ENCODE assay signal across 1 cellular context in the genomic region with DNA sequence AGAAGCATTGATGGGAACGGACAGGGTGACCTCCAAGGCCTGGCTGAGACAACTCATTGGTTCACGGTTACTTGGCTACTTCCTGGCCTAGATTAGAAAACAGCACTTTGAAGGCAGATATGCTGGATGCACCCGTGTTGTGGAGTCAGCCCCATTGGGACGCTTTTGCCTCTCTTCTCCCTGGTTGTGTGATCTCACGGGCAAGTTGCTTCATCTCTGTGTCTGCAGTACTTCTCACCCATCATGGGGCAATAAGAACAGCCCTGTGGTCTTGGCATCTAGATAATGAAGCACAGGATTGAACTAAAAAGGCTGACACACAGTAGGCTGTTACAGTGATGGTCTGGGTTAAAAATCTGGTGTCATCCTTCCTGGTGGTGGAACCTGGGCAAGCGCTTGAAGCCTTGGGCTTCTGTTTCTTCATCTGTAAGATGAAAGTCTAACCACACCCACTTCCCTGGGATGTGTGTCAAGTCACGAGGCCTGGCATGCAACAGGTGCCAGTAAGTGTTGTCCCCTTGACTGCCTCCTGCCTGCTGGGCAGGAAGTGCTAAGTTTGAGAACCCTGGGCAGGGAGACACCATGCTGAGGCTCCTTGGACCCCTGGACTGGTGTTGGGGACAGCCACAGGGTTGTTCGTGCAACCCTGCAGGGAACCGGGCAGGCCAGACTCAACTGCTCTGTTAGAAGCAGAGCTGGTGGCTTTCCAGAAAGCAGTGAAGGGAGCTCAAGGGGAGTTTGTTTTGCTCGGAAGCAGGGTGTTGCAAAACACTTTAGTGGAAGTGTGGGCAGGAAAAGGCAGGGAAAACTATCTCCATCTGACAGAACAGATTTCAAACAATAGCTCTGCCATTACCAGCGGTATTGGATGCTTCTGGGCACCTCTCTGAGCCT.
TF ChIP-seq lines count a peak whose summit lies in the region.

No MANE protein-coding gene starts in this region.

TF ChIP-seq in H1, 55 proteins besides CTCF, POLR2A, EP300 and RAD21:
- no peak for TF ChIP-seq POLR2AphosphoS5 (IDR thresholded peaks at IDR 0.05; ENCODE audit: low read depth, low read length)
- TF ChIP-seq, protein P1, sequence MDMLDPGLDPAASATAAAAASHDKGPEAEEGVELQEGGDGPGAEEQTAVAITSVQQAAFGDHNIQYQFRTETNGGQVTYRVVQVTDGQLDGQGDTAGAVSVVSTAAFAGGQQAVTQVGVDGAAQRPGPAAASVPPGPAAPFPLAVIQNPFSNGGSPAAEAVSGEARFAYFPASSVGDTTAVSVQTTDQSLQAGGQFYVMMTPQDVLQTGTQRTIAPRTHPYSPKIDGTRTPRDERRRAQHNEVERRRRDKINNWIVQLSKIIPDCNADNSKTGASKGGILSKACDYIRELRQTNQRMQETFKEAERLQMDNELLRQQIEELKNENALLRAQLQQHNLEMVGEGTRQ (IDR thresholded peaks at IDR 0.05; ENCODE audit: low read length) = no peak
- TF ChIP-seq CTBP2 (IDR thresholded peaks at IDR 0.05; ENCODE audit: borderline replicate concordance, insufficient read depth, insufficient read length, low read length) = no peak
- no peak for TF ChIP-seq JUN (IDR thresholded peaks at IDR 0.05; ENCODE audit: low read depth, low read length)
- TF ChIP-seq ATF2 (IDR thresholded peaks at IDR 0.05; ENCODE audit: low read length) = no peak
- TF ChIP-seq, protein P2, sequence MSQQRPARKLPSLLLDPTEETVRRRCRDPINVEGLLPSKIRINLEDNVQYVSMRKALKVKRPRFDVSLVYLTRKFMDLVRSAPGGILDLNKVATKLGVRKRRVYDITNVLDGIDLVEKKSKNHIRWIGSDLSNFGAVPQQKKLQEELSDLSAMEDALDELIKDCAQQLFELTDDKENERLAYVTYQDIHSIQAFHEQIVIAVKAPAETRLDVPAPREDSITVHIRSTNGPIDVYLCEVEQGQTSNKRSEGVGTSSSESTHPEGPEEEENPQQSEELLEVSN (IDR thresholded peaks at IDR 0.05) = no peak
- no peak for TF ChIP-seq RBBP5 (IDR thresholded peaks at IDR 0.05; ENCODE audit: borderline replicate concordance, low read depth, low read length)
- TF ChIP-seq SAP30 (IDR thresholded peaks at IDR 0.05; ENCODE audit: insufficient read depth, insufficient replicate concordance, low read length) = no peak
- no peak for TF ChIP-seq RXRA (IDR thresholded peaks at IDR 0.05; ENCODE audit: insufficient read depth, low read depth, low read length)
- TF ChIP-seq SIN3A (conservative IDR thresholded peaks at IDR 0.05 in 1 of 2, IDR thresholded peaks at IDR 0.05 in 1 of 2; ENCODE audit: low read depth in 1 of 2, low read length in 2 of 2) = no peak
- TF ChIP-seq MAFK (IDR thresholded peaks at IDR 0.05; ENCODE audit: low read depth, low read length) = no peak
- TF ChIP-seq CREB1 (IDR thresholded peaks at IDR 0.05) = no peak
- no peak for TF ChIP-seq KDM4A (IDR thresholded peaks at IDR 0.05; ENCODE audit: low read depth, low read length, severe bottlenecking)
- TF ChIP-seq RNF2 (IDR thresholded peaks at IDR 0.05; ENCODE audit: borderline replicate concordance, low read depth, low read length, missing control alignments, poor library complexity, severe bottlenecking) = no peak
- no peak for TF ChIP-seq NANOG (IDR thresholded peaks at IDR 0.05; ENCODE audit: insufficient read depth, low read depth, low read length, poor library complexity, severe bottlenecking)
- no peak for TF ChIP-seq CEBPB (IDR thresholded peaks at IDR 0.05; ENCODE audit: low read depth, low read length)
